Comparison of ENCODE assay signal across 14 cellular contexts in the genomic region with DNA sequence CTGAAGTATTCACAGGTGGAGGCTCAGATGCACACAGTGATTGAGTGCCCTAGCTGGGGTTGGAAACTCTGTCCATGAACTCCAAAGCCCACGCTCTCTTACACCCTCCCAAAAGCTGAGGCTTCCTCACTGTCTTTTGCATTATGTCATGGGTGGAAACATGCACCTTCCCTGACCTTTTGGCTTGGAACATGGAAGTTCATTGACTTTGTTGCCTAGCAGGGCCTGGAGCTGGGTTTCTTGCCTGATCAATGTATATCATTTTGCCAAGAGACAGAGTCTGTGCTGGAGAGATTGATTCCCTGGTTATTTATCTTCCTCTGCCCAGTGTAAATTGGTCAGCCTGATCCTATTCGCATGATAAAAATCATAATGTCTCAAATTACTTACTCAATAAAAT.
A peak's percentile ranks its signal among the peaks of the same experiment; 100 is the strongest.
DNase-seq lines count a peak whose midpoint lies in the region; ATAC-seq and TF ChIP-seq lines count a peak whose summit lies in the region.
"Had no signal": no experiment of that assay in that cellular context is flagged by ENCODE, and none has a peak within 500 bp of the region (broad histone marks: within the 10 kb centered on the region; RNA-seq: fewer than 3 reads in every experiment).

No MANE protein-coding gene starts in this region.

- H3K9me3 Mint-ChIP-seq in activated T-cell treated with anti-CD3 and anti-CD28 coated beads, Interleukin-2, amount 50 U/mL, for 72 hours, result peaks cover 0 to 1% of the 10 kb centered on the region in 2 donors
- H3K9me3 Mint-ChIP-seq in endodermal cell, result no peaks in the 10 kb centered on the region
- H3K9me3 Mint-ChIP-seq in stimulated activated naive CD8-positive, alpha-beta T cell treated with anti-CD3 and anti-CD28 coated beads, Interleukin-15, amount 100 ng/mL, for 72 hours, result peaks cover 0 to 3% of the 10 kb centered on the region in 2 donors
- H3K9me3 Mint-ChIP-seq: CD4-positive, alpha-beta T cell had no signal

- no peaks in the 10 kb centered on the region for H3K27me3 ChIP-seq in MM.1S (replicated peaks; ENCODE audit: insufficient read depth, low read length)
- H3K27me3 ChIP-seq in endodermal cell (ENCODE audit: control insufficient read depth, insufficient read depth, low read length, poor library complexity, severe bottlenecking), result no peaks in the 10 kb centered on the region

- H3F3A ChIP-seq in MM.1S (ENCODE audit: insufficient read depth, low read length), result peaks cover 5% of the 10 kb centered on the region

- H3K4me1 Mint-ChIP-seq in activated T-cell treated with anti-CD3 and anti-CD28 coated beads, Interleukin-2, amount 50 U/mL, for 72 hours (ENCODE audit: low read depth), result peaks cover 43% of the 10 kb centered on the region
- peaks cover 14% of the 10 kb centered on the region for H3K4me1 Mint-ChIP-seq in endodermal cell
- H3K4me1 Mint-ChIP-seq in stimulated activated naive CD8-positive, alpha-beta T cell treated with anti-CD3 and anti-CD28 coated beads, Interleukin-15, amount 100 ng/mL, for 72 hours, result peaks cover 13% of the 10 kb centered on the region

- H2AFZ ChIP-seq in MM.1S (ENCODE audit: low read length), result no peak overlapping the region
- H2AFZ ChIP-seq: GM23248 had no signal

- no peak overlapping the region for H3K9ac ChIP-seq in MM.1S (ENCODE audit: low read length)
- H3K9ac ChIP-seq in endodermal cell (ENCODE audit: extremely low read depth, low read length, poor library complexity, severe bottlenecking), result no peak overlapping the region
- H3K9ac ChIP-seq: GM23248 had no signal

- H3K9me2 ChIP-seq in MM.1S (replicated peaks; ENCODE audit: insufficient read depth, low read length), result no peaks in the 10 kb centered on the region

- H3K27ac ChIP-seq in MM.1S (ENCODE audit: low read length) (peak overlapping the region; percentile 69; the same call in 1 of the 2 replicates), endodermal cell (ENCODE audit: low read depth, low read length) (no peak overlapping the region)
- H3K27ac ChIP-seq: C4-2B, GM23248 had no signal

- peak overlapping the region; percentile 93 for H3K27ac Mint-ChIP-seq in activated T-cell treated with anti-CD3 and anti-CD28 coated beads, Interleukin-2, amount 50 U/mL, for 72 hours
- no peak overlapping the region for H3K27ac Mint-ChIP-seq in endodermal cell
- H3K27ac Mint-ChIP-seq in stimulated activated naive CD8-positive, alpha-beta T cell treated with anti-CD3 and anti-CD28 coated beads, Interleukin-15, amount 100 ng/mL, for 72 hours, result peak overlapping the region; percentile 33 to 75

- H3K4me1 ChIP-seq in MM.1S (ENCODE audit: low read length) (peaks cover 17% of the 10 kb centered on the region), endodermal cell (ENCODE audit: control insufficient read depth, insufficient read depth, low read length) (no peaks in the 10 kb centered on the region)
- H3K4me1 ChIP-seq: HAP-1 had no signal

- no peaks in the 10 kb centered on the region for H3K36me3 ChIP-seq in MM.1S (replicated peaks; ENCODE audit: insufficient read depth, low read length)
- H3K36me3 ChIP-seq in endodermal cell (ENCODE audit: control insufficient read depth, insufficient read depth, low read length), result no peaks in the 10 kb centered on the region
- H3K36me3 ChIP-seq: HAP-1 had no signal

- H3K4me3 Mint-ChIP-seq in activated T-cell treated with anti-CD3 and anti-CD28 coated beads, Interleukin-2, amount 50 U/mL, for 72 hours, result no peak overlapping the region
- no peak overlapping the region for H3K4me3 Mint-ChIP-seq in endodermal cell
- H3K4me3 Mint-ChIP-seq in stimulated activated naive CD8-positive, alpha-beta T cell treated with anti-CD3 and anti-CD28 coated beads, Interleukin-15, amount 100 ng/mL, for 72 hours, result no peak overlapping the region
- H3K4me3 Mint-ChIP-seq: CD4-positive, alpha-beta T cell had no signal

- H3K4me3 ChIP-seq in MM.1S (ENCODE audit: low read length), result no peak overlapping the region
- no peak overlapping the region for H3K4me3 ChIP-seq in endodermal cell (ENCODE audit: low read length)
- H3K4me3 ChIP-seq: GM23248, HAP-1 had no signal

- no peaks in the 10 kb centered on the region for H4K20me1 ChIP-seq in MM.1S (ENCODE audit: insufficient read depth, low read length)

- no peak for ATAC-seq in activated T-cell treated with anti-CD3 and anti-CD28 coated beads, Interleukin-2, amount 50 U/mL, for 72 hours (replicated peaks in 1 of 2)
- no peak for ATAC-seq in stimulated activated naive CD8-positive, alpha-beta T cell treated with anti-CD3 and anti-CD28 coated beads, Interleukin-15, amount 100 ng/mL, for 72 hours

- no peak for DNase-seq in activated T-cell treated with anti-CD3 and anti-CD28 coated beads, Interleukin-2, amount 50 U/mL, for 72 hours
- DNase-seq in activated T-cell treated with anti-CD3 and anti-CD28 coated beads, Interleukin-2, amount 50 U/mL, for 1 hour, result no peak
- DNase-seq in MM.1S (no peak), endodermal cell (peak; percentile 13), NCI-H82 treated with DMSO at 0.1 percent for 48 hours (lab: John Stamatoyannopoulos, UW; ENCODE audit: unreplicated experiment) (no peak)
- DNase-seq in stimulated activated naive CD8-positive, alpha-beta T cell treated with anti-CD3 and anti-CD28 coated beads, Interleukin-15, amount 100 ng/mL, for 72 hours, result no peak
- DNase-seq: Caco-2, DMS153, DMS79, GDM1, GM23248 had no signal

- no peaks in the 10 kb centered on the region for H3K27me3 Mint-ChIP-seq in activated T-cell treated with anti-CD3 and anti-CD28 coated beads, Interleukin-2, amount 50 U/mL, for 72 hours (ENCODE audit: low read depth)
- peaks cover 2% of the 10 kb centered on the region for H3K27me3 Mint-ChIP-seq in endodermal cell (ENCODE audit: insufficient read depth)
- no peaks in the 10 kb centered on the region for H3K27me3 Mint-ChIP-seq in stimulated activated naive CD8-positive, alpha-beta T cell treated with anti-CD3 and anti-CD28 coated beads, Interleukin-15, amount 100 ng/mL, for 72 hours
- H3K27me3 Mint-ChIP-seq: CD4-positive, alpha-beta T cell had no signal

- no peak overlapping the region for H3K4me2 ChIP-seq in MM.1S (ENCODE audit: low read depth, low read length)

- no peak for TF ChIP-seq CTCF in MM.1S (IDR thresholded peaks at IDR 0.05; ENCODE audit: low read length)
- TF ChIP-seq CTCF in endodermal cell (conservative IDR thresholded peaks at IDR 0.05), result no peak

- no peaks in the 10 kb centered on the region for H3K79me2 ChIP-seq in MM.1S (ENCODE audit: low read length)

- H3K9me3 ChIP-seq in MM.1S (replicated peaks; ENCODE audit: insufficient read depth, low read length) (no peaks in the 10 kb centered on the region), endodermal cell (ENCODE audit: control insufficient read depth, low read length) (no peaks in the 10 kb centered on the region)
- H3K9me3 ChIP-seq: Caco-2, HAP-1 had no signal

- H3K36me3 Mint-ChIP-seq in activated T-cell treated with anti-CD3 and anti-CD28 coated beads, Interleukin-2, amount 50 U/mL, for 72 hours (ENCODE audit: insufficient read depth in 2 of 2), result peaks cover 0 to 3% of the 10 kb centered on the region in 2 donors
- H3K36me3 Mint-ChIP-seq in endodermal cell (ENCODE audit: low read depth), result no peaks in the 10 kb centered on the region

- WGBS in endodermal cell (ENCODE audit: insufficient coverage in 1 of 2, insufficient read length in 1 of 2), 2 experiments, result 86 to 100% methylated on average over 1 of the region's 2 CpGs
